1 cellular context compared by ENCODE assay signal in genomic region chr1:16474891-16475290, GRCh38.
TF ChIP-seq lines count a peak whose summit lies in the region.

No MANE protein-coding gene starts in this region.

TF ChIP-seq in K562, 482 proteins besides CTCF, POLR2A, EP300 and RAD21:
- TF ChIP-seq SMC3 (conservative IDR thresholded peaks at IDR 0.05; ENCODE audit: insufficient read depth, low read depth, low read length), result 0 out of 2 replicates have a peak, but pooled peaks have one; percentile 21
